In genomic region chr22:42371112-42371900, GRCh38 we compare ENCODE assay signal across 15 cellular contexts.
"Had no signal": no experiment of that assay in that cellular context is flagged by ENCODE, and none has a peak within 500 bp of the region (broad histone marks: within the 10 kb centered on the region; RNA-seq: fewer than 3 reads in every experiment).

No MANE protein-coding gene starts in this region.

- H3K27me3 ChIP-seq: body of pancreas, gastroesophageal sphincter had no signal

- H3K36me3 Mint-ChIP-seq: activated naive CD4-positive, alpha-beta T cell treated with anti-CD3 and anti-CD28 coated beads, Interleukin-2, amount 50 U/mL, for 72 hours; mesothelial cell of epicardium had no signal

- FAIRE-seq: kidney had no signal

- DNase-seq: activated B cell treated with CpG ODN at 0.5 μM for 24 hours; activated T-cell treated with anti-CD3 and anti-CD28 coated beads, Interleukin-2, amount 50 U/mL, for 1 hour; amniotic stem cell; body of pancreas; effector memory CD4-positive, alpha-beta T cell; kidney; left ventricle myocardium superior; occipital lobe; stimulated activated CD4-positive, alpha-beta T cell treated with anti-CD3 and anti-CD28 coated beads, Interleukin-12 subunit alpha, Interleukin-12 subunit beta, amount 100 ng/mL, for 4 hours; stimulated activated naive CD4-positive, alpha-beta T cell treated with Interleukin-2 at 50 U/mL for 16 hours had no signal

- H3K9me3 ChIP-seq: body of pancreas, gastroesophageal sphincter had no signal

- ATAC-seq: activated naive CD4-positive, alpha-beta T cell treated with anti-CD3 and anti-CD28 coated beads, Interleukin-2, amount 50 U/mL, for 72 hours; body of pancreas; gastroesophageal sphincter; left ventricle myocardium superior; sciatic nerve had no signal

- H3K27ac Mint-ChIP-seq: activated B cell treated with CpG ODN at 0.5 μM for 24 hours; activated naive CD4-positive, alpha-beta T cell treated with anti-CD3 and anti-CD28 coated beads, Interleukin-2, amount 50 U/mL, for 72 hours; mesothelial cell of epicardium; T-helper 1 cell treated with Interleukin-12 subunit alpha and Interleukin-12 subunit beta and Interleukin-4 antibody, amounts not matched to agents 30 μg/mL and 1 μg/mL, for 36 hours had no signal

- H3K4me3 ChIP-seq: body of pancreas, gastroesophageal sphincter had no signal

- H3K4me3 Mint-ChIP-seq: activated B cell treated with CpG ODN at 0.5 μM for 24 hours; mesothelial cell of epicardium; T-helper 1 cell treated with Interleukin-12 subunit alpha and Interleukin-12 subunit beta and Interleukin-4 antibody, amounts not matched to agents 30 μg/mL and 1 μg/mL, for 36 hours had no signal

- H3K36me3 ChIP-seq: gastroesophageal sphincter had no signal

- H3K27ac ChIP-seq: body of pancreas, gastroesophageal sphincter had no signal

- H3K9me3 Mint-ChIP-seq: activated B cell treated with CpG ODN at 0.5 μM for 24 hours; activated naive CD4-positive, alpha-beta T cell treated with anti-CD3 and anti-CD28 coated beads, Interleukin-2, amount 50 U/mL, for 72 hours; mesothelial cell of epicardium; T-helper 1 cell treated with Interleukin-12 subunit alpha and Interleukin-12 subunit beta and Interleukin-4 antibody, amounts not matched to agents 30 μg/mL and 1 μg/mL, for 36 hours had no signal
